Comparison of ENCODE assay signal across 11 cellular contexts in the genomic region with DNA sequence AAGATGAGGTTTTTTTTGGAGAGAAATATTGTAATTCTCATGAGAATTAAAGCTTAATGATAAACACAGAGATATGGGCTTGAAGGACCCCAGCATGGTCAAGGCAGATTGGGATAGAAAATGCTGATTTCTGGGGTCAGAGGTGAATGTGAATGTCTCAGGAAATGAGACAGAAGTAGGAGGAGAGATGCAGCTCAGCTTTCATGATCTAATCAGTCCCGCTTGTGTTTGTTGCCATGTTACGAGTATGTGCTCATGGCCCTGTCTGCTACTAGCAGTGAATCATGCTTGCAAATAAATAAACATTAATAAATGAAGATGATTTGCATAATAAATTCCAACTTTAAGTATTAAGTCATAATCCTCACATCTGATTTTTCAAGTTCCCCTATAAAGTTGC. TPM values are rescaled to one million over a fixed set of nuclear protein-coding genes. Genes with fewer than 3 reads are reported as not detected.
DNase-seq lines count a peak whose midpoint lies in the region; ATAC-seq and TF ChIP-seq lines count a peak whose summit lies in the region.
"Had no signal": no experiment of that assay in that cellular context is flagged by ENCODE, and none has a peak within 500 bp of the region (broad histone marks: within the 10 kb centered on the region; RNA-seq: fewer than 3 reads in every experiment).

No MANE protein-coding gene starts in this region.

- H3K9me3 Mint-ChIP-seq in activated T-helper 1 cell treated with anti-CD3 and anti-CD28 coated beads, Interleukin-12 subunit alpha, Interleukin-12 subunit beta, Interleukin-2, Interleukin-4 antibody, amounts not matched to agents 30 ng/mL and 10 ng/mL and 1 ng/mL, durations not matched to agents 14 hours and 24 hours and 36 hours: peaks cover 6% of the 10 kb centered on the region
- H3K9me3 Mint-ChIP-seq: T-cell had no signal

- H3K36me3 Mint-ChIP-seq in activated T-helper 1 cell treated with anti-CD3 and anti-CD28 coated beads, Interleukin-12 subunit alpha, Interleukin-12 subunit beta, Interleukin-2, Interleukin-4 antibody, amounts not matched to agents 30 ng/mL and 10 ng/mL and 1 ng/mL, durations not matched to agents 14 hours and 24 hours and 36 hours (ENCODE audit: low read depth): peaks cover 26% of the 10 kb centered on the region
- H3K36me3 Mint-ChIP-seq: T-cell had no signal

- no peaks in the 10 kb centered on the region; the same call in 1 of the 2 replicates for H3K4me1 ChIP-seq in DND-41 (ENCODE audit: insufficient read depth, low read length)
- no peaks in the 10 kb centered on the region for H3K4me1 ChIP-seq in SJCRH30

- no peak overlapping the region for H3K4me3 ChIP-seq in DND-41 (ENCODE audit: low read depth in 1 of 2, low read length in 2 of 2)
- H3K4me3 ChIP-seq in HFF-Myc (replicated peaks; ENCODE audit: low read depth, low read length): no peak overlapping the region
- H3K4me3 ChIP-seq in SJCRH30: no peak overlapping the region

- ATAC-seq in DND-41 (ENCODE audit: insufficient read depth, low read depth): peak; percentile 67; the same call in 1 of the 3 replicates
- no peak for ATAC-seq in GM21786 (IDR thresholded peaks at IDR 0.05; ENCODE audit: unreplicated experiment)

- H3K27me3 Mint-ChIP-seq in activated T-helper 1 cell treated with anti-CD3 and anti-CD28 coated beads, Interleukin-12 subunit alpha, Interleukin-12 subunit beta, Interleukin-2, Interleukin-4 antibody, amounts not matched to agents 30 ng/mL and 10 ng/mL and 1 ng/mL, durations not matched to agents 14 hours and 24 hours and 36 hours (ENCODE audit: insufficient read depth): no peaks in the 10 kb centered on the region
- H3K27me3 Mint-ChIP-seq: T-cell had no signal

- no peak overlapping the region for H2AFZ ChIP-seq in DND-41 (ENCODE audit: low read depth, low read length)

- no peaks in the 10 kb centered on the region for H3K79me2 ChIP-seq in DND-41 (ENCODE audit: insufficient read depth, low read length)

- DNase-seq in DND-41 (no peak), HFF-Myc (ENCODE audit: extremely low read depth, low read depth) (peak; percentile 62), islet precursor cell (peak; percentile 53), NCI-H774 (lab: John Stamatoyannopoulos, UW) (no peak), SJCRH30 (no peak), NCI-H187 (lab: John Stamatoyannopoulos, UW) (no peak)
- no peak for DNase-seq in activated T-helper 1 cell treated with anti-CD3 and anti-CD28 coated beads, Interleukin-12 subunit alpha, Interleukin-12 subunit beta, Interleukin-2, Interleukin-4 antibody, amounts not matched to agents 30 ng/mL and 10 ng/mL and 1 ng/mL, durations not matched to agents 14 hours and 24 hours and 36 hours (ENCODE audit: low spot score)
- DNase-seq: effector memory CD4-positive, alpha-beta T cell; NCI-H446 treated with DMSO at 0.1 percent for 48 hours; T-cell had no signal

- no peaks in the 10 kb centered on the region for H4K20me1 ChIP-seq in DND-41 (ENCODE audit: insufficient read depth, low read length)

- peak overlapping the region; percentile 67 for H3K27ac Mint-ChIP-seq in activated T-helper 1 cell treated with anti-CD3 and anti-CD28 coated beads, Interleukin-12 subunit alpha, Interleukin-12 subunit beta, Interleukin-2, Interleukin-4 antibody, amounts not matched to agents 30 ng/mL and 10 ng/mL and 1 ng/mL, durations not matched to agents 14 hours and 24 hours and 36 hours
- H3K27ac Mint-ChIP-seq: T-cell had no signal

- H3K9me3 ChIP-seq in DND-41 (ENCODE audit: insufficient read depth, low read length, severe bottlenecking) (no peaks in the 10 kb centered on the region), SJCRH30 (replicated peaks) (no peaks in the 10 kb centered on the region)

- TF ChIP-seq CTCF in DND-41 (IDR thresholded peaks at IDR 0.05; ENCODE audit: borderline replicate concordance, extremely low read depth, low read length, poor library complexity, severe bottlenecking) (no peak), HFF-Myc (IDR thresholded peaks at IDR 0.05; ENCODE audit: low read depth, low read length, missing control alignments) (no peak)

- H3K9ac ChIP-seq in DND-41 (ENCODE audit: low read depth, low read length): no peak overlapping the region

- no peaks in the 10 kb centered on the region for H3K27me3 ChIP-seq in DND-41 (ENCODE audit: insufficient read depth, low read length, poor library complexity)
- no peaks in the 10 kb centered on the region for H3K27me3 ChIP-seq in SJCRH30

- H3K4me3 Mint-ChIP-seq in activated T-helper 1 cell treated with anti-CD3 and anti-CD28 coated beads, Interleukin-12 subunit alpha, Interleukin-12 subunit beta, Interleukin-2, Interleukin-4 antibody, amounts not matched to agents 30 ng/mL and 10 ng/mL and 1 ng/mL, durations not matched to agents 14 hours and 24 hours and 36 hours: no peak overlapping the region
- H3K4me3 Mint-ChIP-seq: T-cell had no signal

- H3K4me2 ChIP-seq in DND-41 (ENCODE audit: insufficient read depth, low read length): no peak overlapping the region

- H3K27ac ChIP-seq in DND-41 (ENCODE audit: low read length): no peak overlapping the region
- no peak overlapping the region for H3K27ac ChIP-seq in SJCRH30

- H3K4me1 Mint-ChIP-seq in activated T-helper 1 cell treated with anti-CD3 and anti-CD28 coated beads, Interleukin-12 subunit alpha, Interleukin-12 subunit beta, Interleukin-2, Interleukin-4 antibody, amounts not matched to agents 30 ng/mL and 10 ng/mL and 1 ng/mL, durations not matched to agents 14 hours and 24 hours and 36 hours (ENCODE audit: low read depth): peaks cover 73% of the 10 kb centered on the region

- intact Hi-C loops in activated T-helper 1 cell treated with anti-CD3 and anti-CD28 coated beads, Interleukin-12 subunit alpha, Interleukin-12 subunit beta, Interleukin-2, Interleukin-4 antibody, amounts not matched to agents 30 ng/mL and 10 ng/mL and 1 ng/mL, durations not matched to agents 14 hours and 24 hours and 36 hours (cut with micrococcal nuclease): loop anchor here (1.0 kb wide), 1 partner anchor 8 kb away; no protein-coding TSS in a partner anchor

- H3K36me3 ChIP-seq in DND-41 (ENCODE audit: insufficient read depth, low read length) (no peaks in the 10 kb centered on the region), SJCRH30 (no peaks in the 10 kb centered on the region; the same call in 1 of the 2 replicates)

RNA-seq across cellular contexts. Expression of a gene that starts 23.0 kb away (rescaled TPM):
- total RNA-seq in activated T-helper 1 cell treated with anti-CD3 and anti-CD28 coated beads, Interleukin-12 subunit alpha, Interleukin-12 subunit beta, Interleukin-2, Interleukin-4 antibody, amounts not matched to agents 30 ng/mL and 10 ng/mL and 1 ng/mL, durations not matched to agents 14 hours and 24 hours and 36 hours: 250 and 276 TPM in 2 replicates
- total RNA-seq in SJCRH30 (2014; rRNA removed; shearing (Covaris generic)): 51.3 and 55.7 TPM in 2 replicates

RNA-seq across cellular contexts. Expression of a gene that starts 51.9 kb away (rescaled TPM):
- 99.3 and 107 TPM in 2 replicates for total RNA-seq in activated T-helper 1 cell treated with anti-CD3 and anti-CD28 coated beads, Interleukin-12 subunit alpha, Interleukin-12 subunit beta, Interleukin-2, Interleukin-4 antibody, amounts not matched to agents 30 ng/mL and 10 ng/mL and 1 ng/mL, durations not matched to agents 14 hours and 24 hours and 36 hours
- total RNA-seq in SJCRH30 (2014; rRNA removed; shearing (Covaris generic)): 79.8 and 98.3 TPM in 2 replicates

Comparison
In these comparisons a context has a peak if more than half of its experiments do, and no peak if none do; other contexts are left out.
1. DNase-seq: peak in HFF-Myc (single experiment) and islet precursor cell (single experiment); none in DND-41 (single experiment), activated T-helper 1 cell treated with anti-CD3 and anti-CD28 coated beads, Interleukin-12 subunit alpha, Interleukin-12 subunit beta, Interleukin-2, Interleukin-4 antibody, amounts not matched to agents 30 ng/mL and 10 ng/mL and 1 ng/mL, durations not matched to agents 14 hours and 24 hours and 36 hours (single experiment), NCI-H774 (single experiment), SJCRH30 (0 of 2) and NCI-H187 (0 of 2).